1 cellular context compared by ENCODE assay signal in the genomic region with DNA sequence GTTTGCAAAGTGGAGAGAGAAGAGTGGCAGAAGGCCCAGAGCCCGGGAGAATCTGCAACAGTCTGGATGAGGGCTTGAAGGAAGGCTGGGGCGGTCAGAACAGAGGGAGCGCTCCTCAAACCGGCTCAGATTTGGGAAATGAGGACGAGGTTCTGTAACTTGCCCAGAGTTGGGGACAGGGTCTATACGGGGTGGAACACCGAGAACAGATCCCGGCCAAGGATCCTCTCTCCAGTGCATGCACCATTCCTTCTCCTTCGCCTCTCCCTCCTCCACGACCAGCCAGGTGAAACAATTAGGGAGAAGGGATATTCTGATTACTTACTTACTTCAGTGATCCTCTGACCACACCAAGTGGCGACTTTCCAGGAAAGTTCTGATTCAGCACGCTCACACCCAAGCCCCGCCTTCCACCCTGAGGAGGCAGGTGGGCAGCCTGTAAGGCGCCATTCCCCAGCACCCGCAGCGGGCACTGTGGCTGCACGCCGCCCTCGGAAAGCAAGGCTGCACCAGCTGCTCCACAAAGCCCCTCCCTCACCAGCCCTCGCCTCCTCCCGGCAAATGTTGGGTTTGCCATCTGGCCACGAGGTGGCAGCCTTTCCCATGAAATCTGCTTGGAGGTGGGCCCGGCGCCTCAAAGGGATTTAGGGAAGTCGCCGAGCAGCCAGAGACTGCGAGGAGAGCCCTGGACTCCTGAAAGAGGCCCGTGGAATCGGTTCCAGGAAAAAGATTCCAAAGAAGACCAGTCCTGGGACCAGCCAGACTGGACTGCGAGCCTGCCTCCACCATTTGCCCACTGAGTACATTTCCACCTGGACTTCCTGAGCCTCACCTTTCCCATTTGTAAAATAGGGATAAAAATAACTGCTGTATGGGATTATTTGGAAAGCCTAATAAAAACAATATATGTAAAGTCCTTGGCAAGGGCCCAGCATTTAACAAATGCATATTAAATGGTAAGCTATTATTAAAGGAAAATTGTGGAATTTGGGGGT.
TF ChIP-seq lines count a peak whose summit lies in the region.

No MANE protein-coding gene starts in this region.

TF ChIP-seq in HepG2, 621 proteins besides CTCF, POLR2A, EP300 and RAD21 (continued from another document and continues in another):
- TF ChIP-seq, protein P1, sequence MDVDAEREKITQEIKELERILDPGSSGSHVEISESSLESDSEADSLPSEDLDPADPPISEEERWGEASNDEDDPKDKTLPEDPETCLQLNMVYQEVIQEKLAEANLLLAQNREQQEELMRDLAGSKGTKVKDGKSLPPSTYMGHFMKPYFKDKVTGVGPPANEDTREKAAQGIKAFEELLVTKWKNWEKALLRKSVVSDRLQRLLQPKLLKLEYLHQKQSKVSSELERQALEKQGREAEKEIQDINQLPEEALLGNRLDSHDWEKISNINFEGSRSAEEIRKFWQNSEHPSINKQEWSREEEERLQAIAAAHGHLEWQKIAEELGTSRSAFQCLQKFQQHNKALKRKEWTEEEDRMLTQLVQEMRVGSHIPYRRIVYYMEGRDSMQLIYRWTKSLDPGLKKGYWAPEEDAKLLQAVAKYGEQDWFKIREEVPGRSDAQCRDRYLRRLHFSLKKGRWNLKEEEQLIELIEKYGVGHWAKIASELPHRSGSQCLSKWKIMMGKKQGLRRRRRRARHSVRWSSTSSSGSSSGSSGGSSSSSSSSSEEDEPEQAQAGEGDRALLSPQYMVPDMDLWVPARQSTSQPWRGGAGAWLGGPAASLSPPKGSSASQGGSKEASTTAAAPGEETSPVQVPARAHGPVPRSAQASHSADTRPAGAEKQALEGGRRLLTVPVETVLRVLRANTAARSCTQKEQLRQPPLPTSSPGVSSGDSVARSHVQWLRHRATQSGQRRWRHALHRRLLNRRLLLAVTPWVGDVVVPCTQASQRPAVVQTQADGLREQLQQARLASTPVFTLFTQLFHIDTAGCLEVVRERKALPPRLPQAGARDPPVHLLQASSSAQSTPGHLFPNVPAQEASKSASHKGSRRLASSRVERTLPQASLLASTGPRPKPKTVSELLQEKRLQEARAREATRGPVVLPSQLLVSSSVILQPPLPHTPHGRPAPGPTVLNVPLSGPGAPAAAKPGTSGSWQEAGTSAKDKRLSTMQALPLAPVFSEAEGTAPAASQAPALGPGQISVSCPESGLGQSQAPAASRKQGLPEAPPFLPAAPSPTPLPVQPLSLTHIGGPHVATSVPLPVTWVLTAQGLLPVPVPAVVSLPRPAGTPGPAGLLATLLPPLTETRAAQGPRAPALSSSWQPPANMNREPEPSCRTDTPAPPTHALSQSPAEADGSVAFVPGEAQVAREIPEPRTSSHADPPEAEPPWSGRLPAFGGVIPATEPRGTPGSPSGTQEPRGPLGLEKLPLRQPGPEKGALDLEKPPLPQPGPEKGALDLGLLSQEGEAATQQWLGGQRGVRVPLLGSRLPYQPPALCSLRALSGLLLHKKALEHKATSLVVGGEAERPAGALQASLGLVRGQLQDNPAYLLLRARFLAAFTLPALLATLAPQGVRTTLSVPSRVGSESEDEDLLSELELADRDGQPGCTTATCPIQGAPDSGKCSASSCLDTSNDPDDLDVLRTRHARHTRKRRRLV (CRISPR knock-in tag; IDR thresholded peaks at IDR 0.05) = no peak
- peak; percentile 54 for TF ChIP-seq IRF2 (CRISPR knock-in tag; IDR thresholded peaks at IDR 0.05)
- TF ChIP-seq ZFX (CRISPR knock-in tag; IDR thresholded peaks at IDR 0.05; ENCODE audit: low read depth) = peak; percentile 60
- TF ChIP-seq BRCA1 (CRISPR knock-in tag; IDR thresholded peaks at IDR 0.05) = no peak
- TF ChIP-seq SAP130 (CRISPR knock-in tag; IDR thresholded peaks at IDR 0.05; ENCODE audit: low read depth) = peak; percentile 50
- 0 out of 2 replicates have a peak, but pooled peaks have one; percentile 31 for TF ChIP-seq ZNF607 (CRISPR knock-in tag; IDR thresholded peaks at IDR 0.05; ENCODE audit: borderline replicate concordance)
- TF ChIP-seq ZNF274 (CRISPR knock-in tag; IDR thresholded peaks at IDR 0.05) = 0 out of 2 replicates have a peak, but pooled peaks have one; percentile 41
- TF ChIP-seq, protein P2, sequence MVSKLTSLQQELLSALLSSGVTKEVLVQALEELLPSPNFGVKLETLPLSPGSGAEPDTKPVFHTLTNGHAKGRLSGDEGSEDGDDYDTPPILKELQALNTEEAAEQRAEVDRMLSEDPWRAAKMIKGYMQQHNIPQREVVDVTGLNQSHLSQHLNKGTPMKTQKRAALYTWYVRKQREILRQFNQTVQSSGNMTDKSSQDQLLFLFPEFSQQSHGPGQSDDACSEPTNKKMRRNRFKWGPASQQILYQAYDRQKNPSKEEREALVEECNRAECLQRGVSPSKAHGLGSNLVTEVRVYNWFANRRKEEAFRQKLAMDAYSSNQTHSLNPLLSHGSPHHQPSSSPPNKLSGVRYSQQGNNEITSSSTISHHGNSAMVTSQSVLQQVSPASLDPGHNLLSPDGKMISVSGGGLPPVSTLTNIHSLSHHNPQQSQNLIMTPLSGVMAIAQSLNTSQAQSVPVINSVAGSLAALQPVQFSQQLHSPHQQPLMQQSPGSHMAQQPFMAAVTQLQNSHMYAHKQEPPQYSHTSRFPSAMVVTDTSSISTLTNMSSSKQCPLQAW (CRISPR knock-in tag; IDR thresholded peaks at IDR 0.05) = peak; percentile 90
- TF ChIP-seq KAT8 (CRISPR knock-in tag; IDR thresholded peaks at IDR 0.05) = peak; percentile 36; the same call in 1 of the 2 replicates
- TF ChIP-seq, protein P3, sequence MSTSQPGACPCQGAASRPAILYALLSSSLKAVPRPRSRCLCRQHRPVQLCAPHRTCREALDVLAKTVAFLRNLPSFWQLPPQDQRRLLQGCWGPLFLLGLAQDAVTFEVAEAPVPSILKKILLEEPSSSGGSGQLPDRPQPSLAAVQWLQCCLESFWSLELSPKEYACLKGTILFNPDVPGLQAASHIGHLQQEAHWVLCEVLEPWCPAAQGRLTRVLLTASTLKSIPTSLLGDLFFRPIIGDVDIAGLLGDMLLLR (CRISPR knock-in tag; IDR thresholded peaks at IDR 0.05) = peak; percentile 78; the same call in 1 of the 2 replicates
- peak; percentile 70 for TF ChIP-seq IKZF4 (CRISPR knock-in tag; IDR thresholded peaks at IDR 0.05; ENCODE audit: borderline replicate concordance, low read depth, not compliant biosample characterization)
- TF ChIP-seq, protein P4, sequence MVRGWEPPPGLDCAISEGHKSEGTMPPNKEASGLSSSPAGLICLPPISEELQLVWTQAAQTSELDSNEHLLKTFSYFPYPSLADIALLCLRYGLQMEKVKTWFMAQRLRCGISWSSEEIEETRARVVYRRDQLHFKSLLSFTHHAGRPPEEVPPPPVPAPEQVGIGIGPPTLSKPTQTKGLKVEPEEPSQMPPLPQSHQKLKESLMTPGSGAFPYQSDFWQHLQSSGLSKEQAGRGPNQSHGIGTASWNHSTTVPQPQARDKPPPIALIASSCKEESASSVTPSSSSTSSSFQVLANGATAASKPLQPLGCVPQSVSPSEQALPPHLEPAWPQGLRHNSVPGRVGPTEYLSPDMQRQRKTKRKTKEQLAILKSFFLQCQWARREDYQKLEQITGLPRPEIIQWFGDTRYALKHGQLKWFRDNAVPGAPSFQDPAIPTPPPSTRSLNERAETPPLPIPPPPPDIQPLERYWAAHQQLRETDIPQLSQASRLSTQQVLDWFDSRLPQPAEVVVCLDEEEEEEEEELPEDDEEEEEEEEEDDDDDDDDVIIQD (CRISPR knock-in tag; IDR thresholded peaks at IDR 0.05; ENCODE audit: low read depth) = peak; percentile 57; the same call in 1 of the 2 replicates
- TF ChIP-seq YEATS2 (CRISPR knock-in tag; IDR thresholded peaks at IDR 0.05; ENCODE audit: borderline replicate concordance) = peak; percentile 44; the same call in 1 of the 2 replicates
- TF ChIP-seq, protein P5, sequence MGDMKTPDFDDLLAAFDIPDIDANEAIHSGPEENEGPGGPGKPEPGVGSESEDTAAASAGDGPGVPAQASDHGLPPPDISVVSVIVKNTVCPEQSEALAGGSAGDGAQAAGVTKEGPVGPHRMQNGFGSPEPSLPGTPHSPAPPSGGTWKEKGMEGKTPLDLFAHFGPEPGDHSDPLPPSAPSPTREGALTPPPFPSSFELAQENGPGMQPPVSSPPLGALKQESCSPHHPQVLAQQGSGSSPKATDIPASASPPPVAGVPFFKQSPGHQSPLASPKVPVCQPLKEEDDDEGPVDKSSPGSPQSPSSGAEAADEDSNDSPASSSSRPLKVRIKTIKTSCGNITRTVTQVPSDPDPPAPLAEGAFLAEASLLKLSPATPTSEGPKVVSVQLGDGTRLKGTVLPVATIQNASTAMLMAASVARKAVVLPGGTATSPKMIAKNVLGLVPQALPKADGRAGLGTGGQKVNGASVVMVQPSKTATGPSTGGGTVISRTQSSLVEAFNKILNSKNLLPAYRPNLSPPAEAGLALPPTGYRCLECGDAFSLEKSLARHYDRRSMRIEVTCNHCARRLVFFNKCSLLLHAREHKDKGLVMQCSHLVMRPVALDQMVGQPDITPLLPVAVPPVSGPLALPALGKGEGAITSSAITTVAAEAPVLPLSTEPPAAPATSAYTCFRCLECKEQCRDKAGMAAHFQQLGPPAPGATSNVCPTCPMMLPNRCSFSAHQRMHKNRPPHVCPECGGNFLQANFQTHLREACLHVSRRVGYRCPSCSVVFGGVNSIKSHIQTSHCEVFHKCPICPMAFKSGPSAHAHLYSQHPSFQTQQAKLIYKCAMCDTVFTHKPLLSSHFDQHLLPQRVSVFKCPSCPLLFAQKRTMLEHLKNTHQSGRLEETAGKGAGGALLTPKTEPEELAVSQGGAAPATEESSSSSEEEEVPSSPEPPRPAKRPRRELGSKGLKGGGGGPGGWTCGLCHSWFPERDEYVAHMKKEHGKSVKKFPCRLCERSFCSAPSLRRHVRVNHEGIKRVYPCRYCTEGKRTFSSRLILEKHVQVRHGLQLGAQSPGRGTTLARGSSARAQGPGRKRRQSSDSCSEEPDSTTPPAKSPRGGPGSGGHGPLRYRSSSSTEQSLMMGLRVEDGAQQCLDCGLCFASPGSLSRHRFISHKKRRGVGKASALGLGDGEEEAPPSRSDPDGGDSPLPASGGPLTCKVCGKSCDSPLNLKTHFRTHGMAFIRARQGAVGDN (CRISPR knock-in tag; IDR thresholded peaks at IDR 0.05) = peak; percentile 72
- TF ChIP-seq, protein P6, sequence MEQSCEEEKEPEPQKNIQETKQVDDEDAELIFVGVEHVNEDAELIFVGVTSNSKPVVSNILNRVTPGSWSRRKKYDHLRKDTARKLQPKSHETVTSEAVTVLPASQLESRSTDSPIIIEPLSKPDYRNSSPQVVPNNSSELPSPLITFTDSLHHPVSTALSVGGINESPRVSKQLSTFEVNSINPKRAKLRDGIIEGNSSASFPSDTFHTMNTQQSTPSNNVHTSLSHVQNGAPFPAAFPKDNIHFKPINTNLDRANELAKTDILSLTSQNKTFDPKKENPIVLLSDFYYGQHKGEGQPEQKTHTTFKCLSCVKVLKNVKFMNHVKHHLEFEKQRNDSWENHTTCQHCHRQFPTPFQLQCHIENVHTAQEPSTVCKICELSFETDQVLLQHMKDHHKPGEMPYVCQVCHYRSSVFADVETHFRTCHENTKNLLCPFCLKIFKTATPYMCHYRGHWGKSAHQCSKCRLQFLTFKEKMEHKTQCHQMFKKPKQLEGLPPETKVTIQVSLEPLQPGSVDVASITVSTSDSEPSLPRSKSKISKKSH (CRISPR knock-in tag; IDR thresholded peaks at IDR 0.05; ENCODE audit: borderline replicate concordance) = peak; percentile 38; the same call in 1 of the 2 replicates
- TF ChIP-seq NCOA2 (CRISPR knock-in tag; IDR thresholded peaks at IDR 0.05) = 0 out of 2 replicates have a peak, but pooled peaks have one; percentile 35
- no peak for TF ChIP-seq HNRNPUL1 (IDR thresholded peaks at IDR 0.05; ENCODE audit: low read depth, low read length)
- no peak for TF ChIP-seq PCBP1 (IDR thresholded peaks at IDR 0.05; ENCODE audit: borderline replicate concordance, low read depth, low read length)
- TF ChIP-seq TBL1XR1 (IDR thresholded peaks at IDR 0.05; ENCODE audit: borderline replicate concordance, low read length, partially characterized antibody) = no peak
- TF ChIP-seq, protein P7, sequence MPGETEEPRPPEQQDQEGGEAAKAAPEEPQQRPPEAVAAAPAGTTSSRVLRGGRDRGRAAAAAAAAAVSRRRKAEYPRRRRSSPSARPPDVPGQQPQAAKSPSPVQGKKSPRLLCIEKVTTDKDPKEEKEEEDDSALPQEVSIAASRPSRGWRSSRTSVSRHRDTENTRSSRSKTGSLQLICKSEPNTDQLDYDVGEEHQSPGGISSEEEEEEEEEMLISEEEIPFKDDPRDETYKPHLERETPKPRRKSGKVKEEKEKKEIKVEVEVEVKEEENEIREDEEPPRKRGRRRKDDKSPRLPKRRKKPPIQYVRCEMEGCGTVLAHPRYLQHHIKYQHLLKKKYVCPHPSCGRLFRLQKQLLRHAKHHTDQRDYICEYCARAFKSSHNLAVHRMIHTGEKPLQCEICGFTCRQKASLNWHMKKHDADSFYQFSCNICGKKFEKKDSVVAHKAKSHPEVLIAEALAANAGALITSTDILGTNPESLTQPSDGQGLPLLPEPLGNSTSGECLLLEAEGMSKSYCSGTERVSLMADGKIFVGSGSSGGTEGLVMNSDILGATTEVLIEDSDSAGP (CRISPR knock-in tag; IDR thresholded peaks at IDR 0.05; ENCODE audit: borderline replicate concordance) = peak; percentile 58; the same call in 1 of the 2 replicates
- TF ChIP-seq FOXP1 (IDR thresholded peaks at IDR 0.05) = no peak
- no peak for TF ChIP-seq FOXP1 (CRISPR knock-in tag; IDR thresholded peaks at IDR 0.05)
- TF ChIP-seq, protein P8, sequence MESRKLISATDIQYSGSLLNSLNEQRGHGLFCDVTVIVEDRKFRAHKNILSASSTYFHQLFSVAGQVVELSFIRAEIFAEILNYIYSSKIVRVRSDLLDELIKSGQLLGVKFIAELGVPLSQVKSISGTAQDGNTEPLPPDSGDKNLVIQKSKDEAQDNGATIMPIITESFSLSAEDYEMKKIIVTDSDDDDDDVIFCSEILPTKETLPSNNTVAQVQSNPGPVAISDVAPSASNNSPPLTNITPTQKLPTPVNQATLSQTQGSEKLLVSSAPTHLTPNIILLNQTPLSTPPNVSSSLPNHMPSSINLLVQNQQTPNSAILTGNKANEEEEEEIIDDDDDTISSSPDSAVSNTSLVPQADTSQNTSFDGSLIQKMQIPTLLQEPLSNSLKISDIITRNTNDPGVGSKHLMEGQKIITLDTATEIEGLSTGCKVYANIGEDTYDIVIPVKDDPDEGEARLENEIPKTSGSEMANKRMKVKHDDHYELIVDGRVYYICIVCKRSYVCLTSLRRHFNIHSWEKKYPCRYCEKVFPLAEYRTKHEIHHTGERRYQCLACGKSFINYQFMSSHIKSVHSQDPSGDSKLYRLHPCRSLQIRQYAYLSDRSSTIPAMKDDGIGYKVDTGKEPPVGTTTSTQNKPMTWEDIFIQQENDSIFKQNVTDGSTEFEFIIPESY (CRISPR knock-in tag; IDR thresholded peaks at IDR 0.05) = peak; percentile 57
- TF ChIP-seq, protein P9, sequence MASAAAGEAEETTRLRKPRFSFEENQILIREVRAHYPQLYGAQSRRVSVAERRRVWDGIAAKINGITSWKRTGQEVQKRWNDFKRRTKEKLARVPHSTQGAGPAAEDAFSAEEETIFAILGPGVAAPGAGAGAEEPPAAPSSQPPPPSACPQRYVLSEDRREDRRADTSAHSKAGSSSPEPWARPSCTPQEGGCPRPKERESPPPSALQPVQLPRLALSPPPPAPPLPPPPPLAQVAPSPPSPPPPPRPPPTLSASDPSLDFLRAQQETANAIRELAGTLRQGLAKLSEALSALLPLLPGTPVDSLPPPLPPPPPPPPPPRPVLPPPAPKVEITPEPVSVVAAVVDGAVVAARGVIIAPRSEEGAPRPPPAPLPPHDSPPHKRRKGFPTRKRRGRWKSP (CRISPR knock-in tag; IDR thresholded peaks at IDR 0.05) = 0 out of 2 replicates have a peak, but pooled peaks have one; percentile 16
- TF ChIP-seq SNRNP70 (IDR thresholded peaks at IDR 0.05; ENCODE audit: low read depth, low read length) = no peak
- TF ChIP-seq KAT7 (CRISPR knock-in tag; IDR thresholded peaks at IDR 0.05; ENCODE audit: borderline replicate concordance) = 0 out of 2 replicates have a peak, but pooled peaks have one; percentile 57
- TF ChIP-seq ZNF225 (CRISPR knock-in tag; IDR thresholded peaks at IDR 0.05) = 0 out of 2 replicates have a peak, but pooled peaks have one; percentile 33
- TF ChIP-seq ZNF124 (CRISPR knock-in tag; IDR thresholded peaks at IDR 0.05) = no peak
- no peak for TF ChIP-seq ARID2 (CRISPR knock-in tag; IDR thresholded peaks at IDR 0.05; ENCODE audit: borderline replicate concordance)
- 0 out of 2 replicates have a peak, but pooled peaks have one; percentile 57 for TF ChIP-seq CAMTA2 (CRISPR knock-in tag; IDR thresholded peaks at IDR 0.05; ENCODE audit: borderline replicate concordance)
- peak; percentile 56; the same call in 1 of the 2 replicates for TF ChIP-seq FOSL2 (CRISPR knock-in tag; IDR thresholded peaks at IDR 0.05)
